ENCODE assay signal across 8 cellular contexts in genomic region chr6:90701146-90701781, GRCh38.
DNase-seq lines count a peak whose midpoint lies in the region; ATAC-seq and TF ChIP-seq lines count a peak whose summit lies in the region.

No MANE protein-coding gene starts in this region.

- H3K9me3 Mint-ChIP-seq in activated naive CD8-positive, alpha-beta T cell treated with anti-CD3 and anti-CD28 coated beads for 36 hours: no peaks in the 10 kb centered on the region

- H3K27me3 ChIP-seq in uterus (no peaks in the 10 kb centered on the region), spleen (replicated peaks in 1 of 7) (no peaks in the 10 kb centered on the region)

- H3K9me3 ChIP-seq in uterus (no peaks in the 10 kb centered on the region), spleen (peaks cover 0 to 5% (median 0%) of the 10 kb centered on the region in 8 donors)

- H3K4me3 ChIP-seq in uterus (no peak overlapping the region), spleen (no peak overlapping the region)

- intact Hi-C loops in uterus (cut with DNase I; ENCODE audit: low total_unique reads): no loop called here
- intact Hi-C loops in spleen (cut with DNase I; ENCODE audit: low total_unique reads): no loop called here
- intact Hi-C loops in cardiac septum (cut with DNase I): no loop called here

- 18 to 30% (median 28%) methylated on average over 7 of the region's 7 CpGs for WGBS in spleen, 5 donors

- peaks cover 3% of the 10 kb centered on the region for H3K4me1 Mint-ChIP-seq in activated naive CD8-positive, alpha-beta T cell treated with anti-CD3 and anti-CD28 coated beads for 36 hours

- H3K36me3 ChIP-seq in uterus (no peaks in the 10 kb centered on the region), spleen (no peaks in the 10 kb centered on the region)

- ATAC-seq in GM18508 (IDR thresholded peaks at IDR 0.05; ENCODE audit: insufficient read depth, unreplicated experiment) (peak; percentile 63), GM21529 (IDR thresholded peaks at IDR 0.05; ENCODE audit: unreplicated experiment) (peak; percentile 89)
- ATAC-seq in activated CD4-positive, CD25-positive, alpha-beta regulatory T cell treated with anti-CD3 and anti-CD28 coated beads, Interleukin-2, amount 50 U/mL, for 24 hours: no peak

- H3K27ac Mint-ChIP-seq in activated naive CD8-positive, alpha-beta T cell treated with anti-CD3 and anti-CD28 coated beads for 36 hours: no peak overlapping the region

- H3K36me3 Mint-ChIP-seq in activated naive CD8-positive, alpha-beta T cell treated with anti-CD3 and anti-CD28 coated beads for 36 hours: no peaks in the 10 kb centered on the region

- H3K4me3 Mint-ChIP-seq in activated naive CD8-positive, alpha-beta T cell treated with anti-CD3 and anti-CD28 coated beads for 36 hours: no peak overlapping the region

- TF ChIP-seq CTCF in uterus (IDR thresholded peaks at IDR 0.05): no peak
- no peak for TF ChIP-seq CTCF in spleen (IDR thresholded peaks at IDR 0.05 in 8 of 11, conservative IDR thresholded peaks at IDR 0.05 in 3 of 11)

- peaks cover 8% of the 10 kb centered on the region for H3K27me3 Mint-ChIP-seq in activated naive CD8-positive, alpha-beta T cell treated with anti-CD3 and anti-CD28 coated beads for 36 hours

- H3K4me1 ChIP-seq in uterus (no peaks in the 10 kb centered on the region), spleen (peaks cover 0 to 8% (median 0%) of the 10 kb centered on the region in 6 donors)

- DNase-seq in HuH-7 (ENCODE audit: low spot score) (peak; percentile 5), uterus (no peak), spleen (no peak), cardiac septum (ENCODE audit: low spot score) (no peak)
- peak; percentile 7 for DNase-seq in activated naive CD8-positive, alpha-beta T cell treated with anti-CD3 and anti-CD28 coated beads for 36 hours

- TF ChIP-seq POLR2A in uterus (IDR thresholded peaks at IDR 0.05) (no peak), spleen (IDR thresholded peaks at IDR 0.05) (no peak)

- H3K27ac ChIP-seq in uterus: no peak overlapping the region
- no peak overlapping the region for H3K27ac ChIP-seq in spleen

Comparison
In these comparisons a context has a peak if more than half of its experiments do, and no peak if none do; other contexts are left out.
1. ATAC-seq: peak in GM18508 (single experiment) and GM21529 (single experiment); none in activated CD4-positive, CD25-positive, alpha-beta regulatory T cell treated with anti-CD3 and anti-CD28 coated beads, Interleukin-2, amount 50 U/mL, for 24 hours (0 of 2).
2. DNase-seq: peak in HuH-7 (single experiment) and activated naive CD8-positive, alpha-beta T cell treated with anti-CD3 and anti-CD28 coated beads for 36 hours (single experiment); none in uterus (0 of 2), spleen (single experiment) and cardiac septum (single experiment).